ENCODE assay signal across 14 cellular contexts in genomic region chr9:75181748-75182147, GRCh38.
DNase-seq lines count a peak whose midpoint lies in the region; ATAC-seq and TF ChIP-seq lines count a peak whose summit lies in the region.
"Had no signal": no experiment of that assay in that cellular context is flagged by ENCODE, and none has a peak within 500 bp of the region (broad histone marks: within the 10 kb centered on the region; RNA-seq: fewer than 3 reads in every experiment).

No MANE protein-coding gene starts in this region.

- H3K27me3 Mint-ChIP-seq in stimulated activated naive CD8-positive, alpha-beta T cell treated with anti-CD3 and anti-CD28 coated beads, Interleukin-15, amount 100 ng/mL, for 72 hours: no peaks in the 10 kb centered on the region
- H3K27me3 Mint-ChIP-seq: CD4-positive, alpha-beta T cell had no signal

- H3K9me2 ChIP-seq in HCT116 (ENCODE audit: insufficient read depth): no peaks in the 10 kb centered on the region

- H3K9me3 Mint-ChIP-seq in stimulated activated naive CD8-positive, alpha-beta T cell treated with anti-CD3 and anti-CD28 coated beads, Interleukin-15, amount 100 ng/mL, for 72 hours: no peaks in the 10 kb centered on the region
- H3K9me3 Mint-ChIP-seq: CD4-positive, alpha-beta T cell; nephron had no signal

- H3K79me2 ChIP-seq in HCT116 (ENCODE audit: insufficient read depth, low read length): no peaks in the 10 kb centered on the region

- 89 to 92% methylated on average over 1 of the region's 1 CpG for WGBS in testis, 2 donors

- H3K9me3 ChIP-seq in HCT116 (ENCODE audit: control insufficient read depth in 1 of 2, insufficient read depth in 1 of 2, low read depth in 1 of 2, low read length in 2 of 2) (no peaks in the 10 kb centered on the region), Panc1 (ENCODE audit: control insufficient read depth, insufficient read depth, low read depth, low read length) (no peaks in the 10 kb centered on the region), testis (no peaks in the 10 kb centered on the region)
- H3K9me3 ChIP-seq: left ventricle myocardium inferior had no signal

- BruUV-seq in HCT116 (replicated peaks; lab: Mats Ljungman, UMichigan): no TSS peak
- BruUV-seq in Panc1 (replicated peaks; lab: Mats Ljungman, UMichigan): no TSS peak

- H2AFZ ChIP-seq in HCT116 (ENCODE audit: low read depth, low read length, poor library complexity, severe bottlenecking): peak overlapping the region; percentile 13

- H3K4me1 ChIP-seq in HCT116 (ENCODE audit: control insufficient read depth in 1 of 2, insufficient read depth in 2 of 2, low read length in 2 of 2): peaks cover 6 to 14% of the 10 kb centered on the region in 2 experiments; a peak in 2 of 4 replicates
- H3K4me1 ChIP-seq in Panc1 (ENCODE audit: control insufficient read depth, insufficient read depth, low read length): no peaks in the 10 kb centered on the region
- no peaks in the 10 kb centered on the region for H3K4me1 ChIP-seq in testis
- H3K4me1 ChIP-seq: left ventricle myocardium inferior had no signal

- H3K4me3 ChIP-seq in HCT116 (replicated peaks in 1 of 2; ENCODE audit: low read depth in 1 of 2, low read length in 2 of 2) (no peak overlapping the region), Panc1 (ENCODE audit: low read depth in 2 of 2, low read length in 2 of 2) (no peak overlapping the region), epithelial cell of esophagus (ENCODE audit: low read length) (no peak overlapping the region), testis (no peak overlapping the region)
- H3K4me3 ChIP-seq: left ventricle myocardium inferior had no signal

- in situ Hi-C loops in Panc1 (cut with HindIII; ENCODE audit: low pct_unique_long_range_greater_than_20kb, low sequenced_read_pairs): no loop called here

- TF ChIP-seq CTCF in HCT116 (IDR thresholded peaks at IDR 0.05 in 2 of 3, conservative IDR thresholded peaks at IDR 0.05 in 1 of 3; ENCODE audit: borderline replicate concordance in 1 of 3, insufficient read depth in 1 of 3, low read depth in 2 of 3, low read length in 2 of 3) (no peak), Panc1 (IDR thresholded peaks at IDR 0.05) (no peak), epithelial cell of esophagus (IDR thresholded peaks at IDR 0.05; ENCODE audit: insufficient read depth, low read depth, low read length, missing control alignments) (no peak), testis (IDR thresholded peaks at IDR 0.05) (no peak)

- ATAC-seq in HCT116 (peak; percentile 78), Panc1 (peak; percentile 58; the same call in 1 of the 2 replicates)
- ATAC-seq in stimulated activated naive CD8-positive, alpha-beta T cell treated with anti-CD3 and anti-CD28 coated beads, Interleukin-15, amount 100 ng/mL, for 72 hours: no peak
- no peak for ATAC-seq in stimulated activated naive CD8-positive, alpha-beta T cell treated with anti-CD3 and anti-CD28 coated beads, Interleukin-15, Interleukin-2, amounts not matched to agents 100 U/mL and 50 U/mL, for 24 hours

- CTCF ChIA-PET in HCT116 (lab: Charles Lee): no interaction called here
- CTCF ChIA-PET in Panc1 (lab: Charles Lee): no interaction called here

- no peaks in the 10 kb centered on the region for H3K36me3 ChIP-seq in HCT116 (ENCODE audit: control insufficient read depth in 1 of 2, insufficient read depth in 2 of 2, low read length in 2 of 2)
- no peaks in the 10 kb centered on the region; the same call in 1 of the 2 replicates for H3K36me3 ChIP-seq in Panc1 (ENCODE audit: control insufficient read depth, insufficient read depth, low read length)
- H3K36me3 ChIP-seq in testis (ENCODE audit: low read depth, missing control alignments): no peaks in the 10 kb centered on the region

- RAD21 ChIA-PET in HCT116 (lab: Charles Lee; ENCODE audit: low non-redundant PET in 1 of 2, low total read pairs in 2 of 2, uncharacterized antibody in 2 of 2, unreplicated experiment in 2 of 2): no interaction called here

- no peak overlapping the region for H3K27ac Mint-ChIP-seq in stimulated activated naive CD8-positive, alpha-beta T cell treated with anti-CD3 and anti-CD28 coated beads, Interleukin-15, amount 100 ng/mL, for 72 hours
- H3K27ac Mint-ChIP-seq: CD4-positive, alpha-beta T cell; nephron had no signal

- peak; percentile 48 for DNase-seq in HCT116 (ENCODE audit: low read depth, low spot score)
- peak; percentile 7 for DNase-seq in Panc1 (ENCODE audit: low read depth, low spot score)
- peak; percentile 98 for DNase-seq in epithelial cell of esophagus (ENCODE audit: low read depth)
- DNase-seq in non-pigmented ciliary epithelial cell (ENCODE audit: low read depth): peak; percentile 49
- no peak for DNase-seq in stimulated activated naive CD8-positive, alpha-beta T cell treated with anti-CD3 and anti-CD28 coated beads, Interleukin-15, amount 100 ng/mL, for 72 hours
- DNase-seq in testis: no peak
- DNase-seq in stimulated activated naive CD8-positive, alpha-beta T cell treated with anti-CD3 and anti-CD28 coated beads, Interleukin-15, Interleukin-2, amounts not matched to agents 100 U/mL and 50 U/mL, for 24 hours: no peak
- DNase-seq: activated naive CD4-positive, alpha-beta T cell treated with Interleukin-2 at 50 U/mL for 16 hours; CD4-positive, alpha-beta T cell; left ventricle myocardium inferior; NCI-H1105 treated with DMSO at 0.1 percent for 48 hours; NCI-H524 treated with DMSO at 0.1 percent for 48 hours; Right ventricle myocardium superior had no signal

- POLR2A ChIA-PET in HCT116 (lab: Charles Lee) (no interaction called here), Panc1 (lab: Charles Lee) (no interaction called here)

- H3K9ac ChIP-seq in HCT116 (ENCODE audit: low read length): no peak overlapping the region

- peak overlapping the region; percentile 42 for H3K4me2 ChIP-seq in HCT116 (ENCODE audit: low read length)

- no peaks in the 10 kb centered on the region for H3K27me3 ChIP-seq in HCT116 (ENCODE audit: insufficient read depth, low read length)
- H3K27me3 ChIP-seq in Panc1 (ENCODE audit: control insufficient read depth, insufficient read depth, low read length): no peaks in the 10 kb centered on the region
- H3K27me3 ChIP-seq in testis: no peaks in the 10 kb centered on the region

- no peaks in the 10 kb centered on the region for H4K20me1 ChIP-seq in HCT116 (ENCODE audit: insufficient read depth)

- TF ChIP-seq POLR2A in HCT116 (IDR thresholded peaks at IDR 0.05; ENCODE audit: borderline replicate concordance, extremely low read depth, insufficient read depth, insufficient read length): no peak
- TF ChIP-seq POLR2A in testis (IDR thresholded peaks at IDR 0.05): no peak

- TF ChIP-seq RAD21 in HCT116 (IDR thresholded peaks at IDR 0.05; ENCODE audit: low read depth): no peak; the same call in 1 of the 2 replicates

- peaks cover 9% of the 10 kb centered on the region for H3K4me1 Mint-ChIP-seq in stimulated activated naive CD8-positive, alpha-beta T cell treated with anti-CD3 and anti-CD28 coated beads, Interleukin-15, amount 100 ng/mL, for 72 hours
- H3K4me1 Mint-ChIP-seq: nephron had no signal

- H3K4me3 Mint-ChIP-seq in stimulated activated naive CD8-positive, alpha-beta T cell treated with anti-CD3 and anti-CD28 coated beads, Interleukin-15, amount 100 ng/mL, for 72 hours: no peak overlapping the region
- H3K4me3 Mint-ChIP-seq: CD4-positive, alpha-beta T cell; nephron had no signal

- intact Hi-C loops in HCT116 (cut with micrococcal nuclease) (loop anchor here (10.0 kb wide), 3 partner anchors 53 to 227 kb away; partner anchors contain the start of gene C9orf40), Panc1 (cut with micrococcal nuclease; ENCODE audit: unreplicated experiment) (loop anchor here (5.0 kb wide), 1 partner anchor 1326 kb away; no protein-coding TSS in a partner anchor), testis (cut with DNase I; ENCODE audit: low total_unique reads) (no loop called here)

- H3K27ac ChIP-seq in HCT116 (ENCODE audit: low read depth, low read length) (no peak overlapping the region), Panc1 (ENCODE audit: low read length) (no peak overlapping the region), testis (no peak overlapping the region)
- H3K27ac ChIP-seq: left ventricle myocardium inferior had no signal

TF ChIP-seq in HCT116, 20 proteins besides CTCF, POLR2A, EP300 and RAD21 (continues in another document):
- TF ChIP-seq FOSL1 (IDR thresholded peaks at IDR 0.05; ENCODE audit: low read depth) (peak; percentile 96), ZBTB33 (IDR thresholded peaks at IDR 0.05; ENCODE audit: extremely low read depth, insufficient replicate concordance, low read length) (no peak), EZH2phosphoT487 (IDR thresholded peaks at IDR 0.05; ENCODE audit: borderline replicate concordance) (no peak), MAX (IDR thresholded peaks at IDR 0.05) (0 out of 2 replicates have a peak, but pooled peaks have one; percentile 30), EZH2 (IDR thresholded peaks at IDR 0.05) (no peak), EGR1 (IDR thresholded peaks at IDR 0.05; ENCODE audit: low read depth) (no peak), SIN3A (IDR thresholded peaks at IDR 0.05; ENCODE audit: low read depth) (no peak), ZFX (IDR thresholded peaks at IDR 0.05) (no peak), SRF (IDR thresholded peaks at IDR 0.05; ENCODE audit: low read depth) (peak; percentile 70; the same call in 1 of the 2 replicates), TCF7L2 (IDR thresholded peaks at IDR 0.05; ENCODE audit: borderline replicate concordance, extremely low read depth, insufficient read depth, insufficient read length) (no peak), YY1 (IDR thresholded peaks at IDR 0.05; ENCODE audit: extremely low read depth, insufficient replicate concordance, low read depth, low read length) (no peak), CBX3 (IDR thresholded peaks at IDR 0.05; ENCODE audit: low read depth) (peak; percentile 82; the same call in 1 of the 2 replicates), ZNF274 (IDR thresholded peaks at IDR 0.05; ENCODE audit: low read depth, low read length) (no peak)

Comparison
In these comparisons a context has a peak if more than half of its experiments do, and no peak if none do; other contexts are left out.
1. ATAC-seq: peak in HCT116 (single experiment) and Panc1 (single experiment); none in stimulated activated naive CD8-positive, alpha-beta T cell treated with anti-CD3 and anti-CD28 coated beads, Interleukin-15, amount 100 ng/mL, for 72 hours (single experiment) and stimulated activated naive CD8-positive, alpha-beta T cell treated with anti-CD3 and anti-CD28 coated beads, Interleukin-15, Interleukin-2, amounts not matched to agents 100 U/mL and 50 U/mL, for 24 hours (single experiment).
2. DNase-seq: peak in HCT116 (single experiment), Panc1 (single experiment), epithelial cell of esophagus (single experiment) and non-pigmented ciliary epithelial cell (single experiment); none in stimulated activated naive CD8-positive, alpha-beta T cell treated with anti-CD3 and anti-CD28 coated beads, Interleukin-15, amount 100 ng/mL, for 72 hours (0 of 2), testis (single experiment) and stimulated activated naive CD8-positive, alpha-beta T cell treated with anti-CD3 and anti-CD28 coated beads, Interleukin-15, Interleukin-2, amounts not matched to agents 100 U/mL and 50 U/mL, for 24 hours (single experiment).